ENCODE assay signal across 18 cellular contexts in the genomic region with DNA sequence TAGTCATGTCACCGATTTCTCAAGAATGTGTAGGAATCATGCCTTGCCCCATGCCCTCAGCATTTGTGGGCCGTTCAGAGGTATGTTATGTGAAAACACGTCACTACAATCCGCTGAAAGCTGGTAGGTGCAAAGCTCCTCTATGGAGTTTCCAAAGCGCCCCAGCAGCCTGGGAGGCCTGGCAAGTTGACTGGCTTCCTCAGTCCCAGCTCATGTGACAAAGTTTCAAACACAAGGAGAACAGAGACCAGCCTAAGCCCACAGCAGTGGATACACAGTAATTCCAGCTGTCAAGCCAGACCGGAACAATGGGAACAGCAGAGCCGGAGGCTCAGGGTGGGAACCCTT. TPM values are rescaled to one million over a fixed set of nuclear protein-coding genes. Genes with fewer than 3 reads are reported as not detected.
"Had no signal": no experiment of that assay in that cellular context is flagged by ENCODE, and none has a peak within 500 bp of the region (broad histone marks: within the 10 kb centered on the region; RNA-seq: fewer than 3 reads in every experiment).

No MANE protein-coding gene starts in this region.

- H3K36me3 ChIP-seq: lower lobe of right lung, ovary, thyroid gland had no signal

- H3K27me3 Mint-ChIP-seq: activated CD8-positive, alpha-beta T cell treated with anti-CD3 and anti-CD28 coated beads for 36 hours had no signal

- H3K27me3 ChIP-seq: ovary, thyroid gland had no signal

- H3K27ac ChIP-seq: foreskin keratinocyte, lower lobe of right lung, ovary, thyroid gland had no signal

- H3K9me3 ChIP-seq: lower lobe of right lung, ovary, thyroid gland had no signal

- H3K4me3 ChIP-seq: lower lobe of right lung, ovary, thyroid gland had no signal

- DNase-seq: activated CD4-positive, alpha-beta T cell treated with anti-CD3 and anti-CD28 coated beads for 36 hours; activated CD8-positive, alpha-beta T cell treated with anti-CD3 and anti-CD28 coated beads for 36 hours; activated naive CD8-positive, alpha-beta T cell treated with anti-CD3 and anti-CD28 coated beads, Interleukin-2, amount 50 U/mL, for 24 hours; activated T-cell treated with anti-CD3 and anti-CD28 coated beads, Interleukin-2, amount 50 U/mL, for 4 hours; effector memory CD4-positive, alpha-beta T cell; foreskin keratinocyte; glutamatergic neuron; lower lobe of right lung; ovary; stimulated activated CD4-positive, alpha-beta T cell treated with anti-CD3 and anti-CD28 coated beads, Interleukin-12 subunit alpha, Interleukin-12 subunit beta, amount 100 ng/mL, for 4 hours; stimulated activated CD4-positive, alpha-beta T cell treated with anti-CD3 and anti-CD28 coated beads, Interleukin-1b, Interleukin-23, amount 100 ng/mL, for 48 hours; stimulated activated naive CD4-positive, alpha-beta T cell; SW 1271; thyroid gland had no signal

- H3K4me1 Mint-ChIP-seq: activated CD4-positive, alpha-beta T cell treated with anti-CD3 and anti-CD28 coated beads for 36 hours; activated naive CD4-positive, alpha-beta T cell treated with anti-CD3 and anti-CD28 coated beads, Interleukin-2, amount 10 ng/mL, durations not matched to agents 7 days and 5 days; activated naive CD8-positive, alpha-beta T cell treated with anti-CD3 and anti-CD28 coated beads, Interleukin-2, amount 50 U/mL, for 24 hours; WTC11 had no signal

- H3K27ac Mint-ChIP-seq: activated CD4-positive, alpha-beta T cell treated with anti-CD3 and anti-CD28 coated beads for 36 hours; activated CD8-positive, alpha-beta T cell treated with anti-CD3 and anti-CD28 coated beads for 36 hours; activated naive CD4-positive, alpha-beta T cell treated with anti-CD3 and anti-CD28 coated beads, Interleukin-2, amount 10 ng/mL, durations not matched to agents 7 days and 5 days; activated naive CD8-positive, alpha-beta T cell treated with anti-CD3 and anti-CD28 coated beads, Interleukin-2, amount 50 U/mL, for 24 hours; dendritic cell treated with granulocyte-macrophage colony-stimulating factor and Interleukin-4, amounts not matched to agents 40 ng/mL and 50 ng/mL, for 4 days; nephron; WTC11 had no signal

- ATAC-seq: activated CD4-positive, alpha-beta T cell treated with anti-CD3 and anti-CD28 coated beads for 36 hours; activated CD8-positive, alpha-beta T cell treated with anti-CD3 and anti-CD28 coated beads for 36 hours; activated naive CD8-positive, alpha-beta T cell treated with anti-CD3 and anti-CD28 coated beads, Interleukin-2, amount 50 U/mL, for 24 hours; activated T-cell treated with anti-CD3 and anti-CD28 coated beads, Interleukin-2, amount 50 U/mL, for 4 hours; foreskin keratinocyte; lower lobe of right lung had no signal

- H3K4me3 Mint-ChIP-seq: activated CD4-positive, alpha-beta T cell treated with anti-CD3 and anti-CD28 coated beads for 36 hours; activated CD8-positive, alpha-beta T cell treated with anti-CD3 and anti-CD28 coated beads for 36 hours; activated naive CD4-positive, alpha-beta T cell treated with anti-CD3 and anti-CD28 coated beads, Interleukin-2, amount 10 ng/mL, durations not matched to agents 7 days and 5 days; activated naive CD8-positive, alpha-beta T cell treated with anti-CD3 and anti-CD28 coated beads, Interleukin-2, amount 50 U/mL, for 24 hours; activated T-cell treated with anti-CD3 and anti-CD28 coated beads, Interleukin-2, amount 50 U/mL, for 4 hours; dendritic cell treated with granulocyte-macrophage colony-stimulating factor and Interleukin-4, amounts not matched to agents 40 ng/mL and 50 ng/mL, for 4 days; nephron; WTC11 had no signal

- H3K4me1 ChIP-seq: foreskin keratinocyte, lower lobe of right lung, thyroid gland had no signal

RNA-seq across cellular contexts. Expression of gene NAT8L, which starts 33.5 kb away (rescaled TPM):
- total RNA-seq: foreskin keratinocyte had no signal
